Comparison of ENCODE assay signal across 20 cellular contexts in the genomic region with DNA sequence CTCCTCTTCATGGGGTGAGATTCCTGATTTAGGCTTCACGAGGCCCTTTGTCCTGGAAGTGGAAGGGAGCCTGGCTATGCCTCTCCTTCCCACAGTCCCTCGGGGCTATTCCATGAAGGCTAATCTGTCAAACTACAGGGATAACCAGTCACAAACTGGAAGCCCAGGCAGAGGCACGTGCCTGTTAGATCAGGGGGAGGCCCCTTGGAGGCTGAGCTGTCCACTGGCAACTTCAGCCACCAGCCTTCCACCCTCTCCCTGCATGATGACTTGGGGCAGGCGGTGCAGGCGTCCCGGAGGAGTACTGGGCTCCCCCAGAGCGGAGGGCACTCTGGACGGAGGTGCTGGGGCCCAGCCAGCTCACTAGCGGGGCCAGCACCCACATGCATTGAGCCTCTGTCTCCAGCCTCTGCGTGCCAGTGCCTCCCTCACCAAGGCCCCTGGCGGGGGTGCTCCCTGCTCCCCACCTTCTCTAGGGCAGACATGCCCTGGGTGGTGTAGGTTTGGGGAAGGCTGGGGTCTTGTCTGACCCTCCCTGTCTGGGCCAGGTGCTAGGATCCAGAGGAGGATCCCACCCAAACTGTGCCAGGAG. TPM values are rescaled to one million over a fixed set of nuclear protein-coding genes. Genes with fewer than 3 reads are reported as not detected.
"Had no signal": no experiment of that assay in that cellular context is flagged by ENCODE, and none has a peak within 500 bp of the region (broad histone marks: within the 10 kb centered on the region; RNA-seq: fewer than 3 reads in every experiment).

No MANE protein-coding gene starts in this region.

- H3K27me3 ChIP-seq: colonic mucosa had no signal

- H3K9me3 ChIP-seq: colonic mucosa, psoas muscle had no signal

- FAIRE-seq: endothelial cell of umbilical vein, keratinocyte had no signal

- DNase-seq: colonic mucosa; effector CD4-positive, alpha-beta T cell; endodermal cell; erythroblast; foreskin keratinocyte; immature natural killer cell; left cardiac atrium; mammary epithelial cell; naive thymus-derived CD4-positive, alpha-beta T cell; occipital lobe; psoas muscle; retina; stimulated activated CD4-positive, alpha-beta T cell treated with anti-CD3 and anti-CD28 coated beads, Interleukin-2, amount 100 ng/mL, for 24 hours; stimulated activated CD4-positive, alpha-beta T cell treated with anti-CD3 and anti-CD28 coated beads, Interleukin-4, amount 100 ng/mL, for 4 hours; stimulated activated naive CD4-positive, alpha-beta T cell treated with Interleukin-2 at 50 U/mL for 16 hours; trophoblast cell had no signal

- H3K4me3 ChIP-seq: colonic mucosa, psoas muscle had no signal

- H3K36me3 ChIP-seq: colonic mucosa had no signal

- H3K9me3 Mint-ChIP-seq: endodermal cell; immature natural killer cell; naive thymus-derived CD4-positive, alpha-beta T cell had no signal

- H3K4me1 Mint-ChIP-seq: naive thymus-derived CD4-positive, alpha-beta T cell had no signal

- H3K36me3 Mint-ChIP-seq: immature natural killer cell; naive thymus-derived CD4-positive, alpha-beta T cell had no signal

- H3K27me3 Mint-ChIP-seq: naive thymus-derived CD4-positive, alpha-beta T cell had no signal

- H3K4me3 Mint-ChIP-seq: endodermal cell; naive thymus-derived CD4-positive, alpha-beta T cell had no signal

- H3K4me1 ChIP-seq: colonic mucosa, foreskin keratinocyte had no signal

- H3K27ac Mint-ChIP-seq: endodermal cell; naive thymus-derived CD4-positive, alpha-beta T cell had no signal

- H3K27ac ChIP-seq: colonic mucosa, foreskin keratinocyte, parathyroid adenoma, psoas muscle had no signal

RNA-seq across cellular contexts. Expression of a gene that starts 42.9 kb away (rescaled TPM):
- total RNA-seq: dermis microvascular lymphatic vessel endothelial cell, endothelial cell of umbilical vein had no signal
- polyA plus RNA-seq: endothelial cell of umbilical vein, keratinocyte, mammary epithelial cell had no signal
